ENCODE assay signal across 8 cellular contexts in genomic region chr11:67288452-67289225, GRCh38.
DNase-seq lines count a peak whose midpoint lies in the region; ATAC-seq lines count a peak whose summit lies in the region.

No MANE protein-coding gene starts in this region.

- DNase-seq in AG20443 (ENCODE audit: low spot score) = peak; percentile 95
- peak; percentile 69 for DNase-seq in NCI-H345 treated with DMSO at 0.1 percent for 48 hours (lab: John Stamatoyannopoulos, UW; ENCODE audit: unreplicated experiment)
- peak; percentile 76 for DNase-seq in activated CD4-positive, CD25-positive, alpha-beta regulatory T cell treated with anti-CD3 and anti-CD28 coated beads, Interleukin-2, amount 50 U/mL, for 16 hours (ENCODE audit: low read depth, low spot score)
- peak; percentile 77 for DNase-seq in cerebellar cortex (ENCODE audit: low spot score)
- DNase-seq in kidney tubule cell (ENCODE audit: low spot score) = peak; percentile 82
- peak; percentile 86 to 87 for DNase-seq in stimulated activated CD4-positive, alpha-beta T cell treated with anti-CD3 and anti-CD28 coated beads, Interleukin-15, amount 100 ng/mL, for 48 hours (ENCODE audit: low read depth in 2 of 2)

- peak; percentile 64 for ATAC-seq in GM18907 (IDR thresholded peaks at IDR 0.05; ENCODE audit: unreplicated experiment)
- ATAC-seq in HG03135 (IDR thresholded peaks at IDR 0.05; ENCODE audit: unreplicated experiment) = peak; percentile 56

Comparison
In these comparisons a context has a peak if more than half of its experiments do, and no peak if none do; other contexts are left out.
1. Peak in every context shown above with its lines: DNase-seq and ATAC-seq.